ENCODE assay signal across 8 cellular contexts in genomic region chr21:36321325-36322082, GRCh38. TPM values are rescaled to one million over a fixed set of nuclear protein-coding genes. Genes with fewer than 3 reads are reported as not detected.
DNase-seq lines count a peak whose midpoint lies in the region; ATAC-seq and TF ChIP-seq lines count a peak whose summit lies in the region.

No MANE protein-coding gene starts in this region.

- POLR2A ChIA-PET in CD8-positive, alpha-beta memory T cell (lab: Charles Lee) = interaction anchor here (0.5 to 4.4 kb wide), 11 partner anchors 8 to 166 kb away, joined by 3 to 66 read pairs (median 6); no protein-coding TSS in a partner anchor
- POLR2A ChIA-PET in RWPE1 (lab: Yijun Ruan, JAX; ENCODE audit: low non-redundant PET) = no interaction called here

- no peaks in the 10 kb centered on the region for H3K36me3 ChIP-seq in CD8-positive, alpha-beta memory T cell (ENCODE audit: insufficient read depth, low read length)
- H3K36me3 ChIP-seq in upper lobe of left lung = peaks cover 0 to 14% (median 0%) of the 10 kb centered on the region in 4 donors

- H3K27ac ChIP-seq in CD8-positive, alpha-beta memory T cell (ENCODE audit: low read depth, low read length) = peak overlapping the region; percentile 81
- H3K27ac ChIP-seq in RWPE1 (peak overlapping the region; percentile 71), cingulate gyrus (ENCODE audit: low read depth, low read length) (peak overlapping the region; percentile 96), upper lobe of left lung (peak overlapping the region; percentile 96 to 99 (median 98))

- peak overlapping the region; percentile 74 for H3K4me3 ChIP-seq in CD8-positive, alpha-beta memory T cell (ENCODE audit: low read length)
- H3K4me3 ChIP-seq in HFF-Myc (replicated peaks; ENCODE audit: low read depth, low read length) (peak overlapping the region; percentile 82), upper lobe of left lung (peak overlapping the region; percentile 56 to 91 (median 62))

- no peaks in the 10 kb centered on the region for H3K9me3 Mint-ChIP-seq in CD8-positive, alpha-beta memory T cell

- no peaks in the 10 kb centered on the region for H3K9me3 ChIP-seq in CD8-positive, alpha-beta memory T cell (ENCODE audit: low read length)
- no peaks in the 10 kb centered on the region for H3K9me3 ChIP-seq in upper lobe of left lung

- peaks cover 30 to 50% (median 43%) of the 10 kb centered on the region in 3 donors for H3K4me1 Mint-ChIP-seq in CD8-positive, alpha-beta memory T cell

- WGBS in upper lobe of left lung, 2 donors = 4 to 7% methylated on average over 8 of the region's 8 CpGs

- no peak for TF ChIP-seq POLR2A in upper lobe of left lung (IDR thresholded peaks at IDR 0.05)

- DNase-seq in CD8-positive, alpha-beta memory T cell = peak in 1 of 5 donors; percentile 32
- no peak for DNase-seq in HFF-Myc (ENCODE audit: extremely low read depth, low read depth)
- no peak for DNase-seq in RWPE1 (ENCODE audit: low spot score)
- DNase-seq in medulla oblongata (ENCODE audit: extremely low spot score) = peak; percentile 73
- no peak for DNase-seq in upper lobe of left lung
- no peak for DNase-seq in stimulated activated CD8-positive, alpha-beta memory T cell treated with anti-CD3 and anti-CD28 coated beads, Interleukin-4, amount 100 ng/mL, for 48 hours

- H3K4me3 Mint-ChIP-seq in CD8-positive, alpha-beta memory T cell = peak overlapping the region; percentile 86 to 96 (median 93)

- H3K27ac Mint-ChIP-seq in CD8-positive, alpha-beta memory T cell = peak overlapping the region; percentile 89 to 98 (median 94)

- peaks cover 0 to 1% of the 10 kb centered on the region in 2 donors for H3K27me3 Mint-ChIP-seq in CD8-positive, alpha-beta memory T cell

- CTCF ChIA-PET in CD8-positive, alpha-beta memory T cell (lab: Charles Lee) = interaction anchor here (0.7 to 3.6 kb wide), 11 partner anchors 9 to 168 kb away, joined by 3 to 30 read pairs (median 6); no protein-coding TSS in a partner anchor
- CTCF ChIA-PET in RWPE1 (lab: Yijun Ruan, JAX) = interaction anchor here (0.9 kb wide), 1 partner anchor 60 kb away, joined by 3 read pairs; no protein-coding TSS in a partner anchor

- TF ChIP-seq CTCF in HFF-Myc (IDR thresholded peaks at IDR 0.05; ENCODE audit: low read depth, low read length, missing control alignments) (no peak), RWPE1 (conservative IDR thresholded peaks at IDR 0.05; ENCODE audit: low read depth) (no peak), upper lobe of left lung (IDR thresholded peaks at IDR 0.05) (no peak)

- no peak for TF ChIP-seq EP300 in upper lobe of left lung (IDR thresholded peaks at IDR 0.05)

- H3K4me1 ChIP-seq in CD8-positive, alpha-beta memory T cell (ENCODE audit: insufficient read depth, low read length) = peaks cover 10% of the 10 kb centered on the region
- peaks cover 32 to 49% (median 40%) of the 10 kb centered on the region in 4 donors for H3K4me1 ChIP-seq in upper lobe of left lung

- H3K27me3 ChIP-seq in CD8-positive, alpha-beta memory T cell (ENCODE audit: insufficient read depth, low read length, poor library complexity, severe bottlenecking) = no peaks in the 10 kb centered on the region
- H3K27me3 ChIP-seq in upper lobe of left lung = no peaks in the 10 kb centered on the region

- ATAC-seq in upper lobe of left lung (ENCODE audit: low FRiP score in 2 of 2) (no peak), HG03439 (IDR thresholded peaks at IDR 0.05; ENCODE audit: unreplicated experiment) (no peak)

- H3K36me3 Mint-ChIP-seq in CD8-positive, alpha-beta memory T cell = peaks cover 0 to 45% (median 3%) of the 10 kb centered on the region in 3 donors

RNA-seq across cellular contexts. Expression of gene MORC3, which starts 1.5 kb away (rescaled TPM):
- 10 to 100 TPM; 19.6 to 23.0 TPM for total RNA-seq in CD8-positive, alpha-beta memory T cell
- 32.2 TPM for polyA plus RNA-seq in CD8-positive, alpha-beta memory T cell
- 10 to 100 TPM; 26.0 to 62.7 (median 31.5) TPM for total RNA-seq in upper lobe of left lung
